Comparison of ENCODE assay signal across 2 cellular contexts in the genomic region with DNA sequence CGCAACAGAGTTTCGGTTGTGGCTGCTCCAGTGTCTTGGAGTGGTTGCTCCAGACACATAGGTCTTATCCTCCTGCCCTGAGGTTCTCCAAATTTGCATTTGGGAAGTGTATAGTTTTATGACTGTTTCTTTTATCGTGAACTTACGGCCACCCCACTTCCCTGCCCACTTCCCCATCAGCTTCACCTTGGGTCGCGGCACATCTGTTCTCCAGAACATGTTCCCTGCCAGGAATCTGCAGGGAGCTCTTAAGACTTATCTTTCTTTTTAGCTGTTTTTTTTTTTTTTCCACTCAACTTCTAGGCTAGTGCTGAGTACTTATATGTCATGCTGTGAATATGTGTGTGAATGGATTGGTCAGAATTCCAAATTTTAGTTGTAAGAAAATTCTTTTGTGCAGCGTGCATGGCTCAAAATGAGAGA.
TF ChIP-seq lines count a peak whose summit lies in the region.

No MANE protein-coding gene starts in this region.

TF ChIP-seq in IMR-90, 13 proteins besides CTCF, POLR2A, EP300 and RAD21:
- TF ChIP-seq SMC3 (IDR thresholded peaks at IDR 0.05; ENCODE audit: low read depth, low read length) (no peak), MXI1 (IDR thresholded peaks at IDR 0.05; ENCODE audit: borderline replicate concordance, low read depth, low read length) (no peak), BHLHE40 (IDR thresholded peaks at IDR 0.05; ENCODE audit: low read depth, low read length) (no peak), MAZ (IDR thresholded peaks at IDR 0.05; ENCODE audit: borderline replicate concordance, low read depth, low read length) (no peak)
- TF ChIP-seq, protein P1, sequence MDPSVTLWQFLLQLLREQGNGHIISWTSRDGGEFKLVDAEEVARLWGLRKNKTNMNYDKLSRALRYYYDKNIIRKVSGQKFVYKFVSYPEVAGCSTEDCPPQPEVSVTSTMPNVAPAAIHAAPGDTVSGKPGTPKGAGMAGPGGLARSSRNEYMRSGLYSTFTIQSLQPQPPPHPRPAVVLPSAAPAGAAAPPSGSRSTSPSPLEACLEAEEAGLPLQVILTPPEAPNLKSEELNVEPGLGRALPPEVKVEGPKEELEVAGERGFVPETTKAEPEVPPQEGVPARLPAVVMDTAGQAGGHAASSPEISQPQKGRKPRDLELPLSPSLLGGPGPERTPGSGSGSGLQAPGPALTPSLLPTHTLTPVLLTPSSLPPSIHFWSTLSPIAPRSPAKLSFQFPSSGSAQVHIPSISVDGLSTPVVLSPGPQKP (IDR thresholded peaks at IDR 0.05; ENCODE audit: borderline replicate concordance, low read depth, low read length): no peak

TF ChIP-seq in GM12878, 131 proteins besides CTCF, POLR2A, EP300 and RAD21:
- TF ChIP-seq SPI1 (IDR thresholded peaks at IDR 0.05; ENCODE audit: borderline replicate concordance, insufficient read depth, low read depth, low read length) (peak; percentile 62; the same call in 1 of the 2 replicates), EED (IDR thresholded peaks at IDR 0.05; ENCODE audit: low read depth) (0 out of 2 replicates have a peak, but pooled peaks have one; percentile 41), SP1 (IDR thresholded peaks at IDR 0.05; ENCODE audit: low read depth, low read length) (no peak)
- TF ChIP-seq, protein P2, sequence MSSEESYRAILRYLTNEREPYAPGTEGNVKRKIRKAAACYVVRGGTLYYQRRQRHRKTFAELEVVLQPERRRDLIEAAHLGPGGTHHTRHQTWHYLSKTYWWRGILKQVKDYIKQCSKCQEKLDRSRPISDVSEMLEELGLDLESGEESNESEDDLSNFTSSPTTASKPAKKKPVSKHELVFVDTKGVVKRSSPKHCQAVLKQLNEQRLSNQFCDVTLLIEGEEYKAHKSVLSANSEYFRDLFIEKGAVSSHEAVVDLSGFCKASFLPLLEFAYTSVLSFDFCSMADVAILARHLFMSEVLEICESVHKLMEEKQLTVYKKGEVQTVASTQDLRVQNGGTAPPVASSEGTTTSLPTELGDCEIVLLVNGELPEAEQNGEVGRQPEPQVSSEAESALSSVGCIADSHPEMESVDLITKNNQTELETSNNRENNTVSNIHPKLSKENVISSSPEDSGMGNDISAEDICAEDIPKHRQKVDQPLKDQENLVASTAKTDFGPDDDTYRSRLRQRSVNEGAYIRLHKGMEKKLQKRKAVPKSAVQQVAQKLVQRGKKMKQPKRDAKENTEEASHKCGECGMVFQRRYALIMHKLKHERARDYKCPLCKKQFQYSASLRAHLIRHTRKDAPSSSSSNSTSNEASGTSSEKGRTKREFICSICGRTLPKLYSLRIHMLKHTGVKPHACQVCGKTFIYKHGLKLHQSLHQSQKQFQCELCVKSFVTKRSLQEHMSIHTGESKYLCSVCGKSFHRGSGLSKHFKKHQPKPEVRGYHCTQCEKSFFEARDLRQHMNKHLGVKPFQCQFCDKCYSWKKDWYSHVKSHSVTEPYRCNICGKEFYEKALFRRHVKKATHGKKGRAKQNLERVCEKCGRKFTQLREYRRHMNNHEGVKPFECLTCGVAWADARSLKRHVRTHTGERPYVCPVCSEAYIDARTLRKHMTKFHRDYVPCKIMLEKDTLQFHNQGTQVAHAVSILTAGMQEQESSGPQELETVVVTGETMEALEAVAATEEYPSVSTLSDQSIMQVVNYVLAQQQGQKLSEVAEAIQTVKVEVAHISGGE (CRISPR knock-in tag; IDR thresholded peaks at IDR 0.05): no peak
